Comparison of ENCODE assay signal across 1 cellular context in genomic region chr16:23149993-23150364, GRCh38.
TF ChIP-seq lines count a peak whose summit lies in the region.

No MANE protein-coding gene starts in this region.

TF ChIP-seq in SK-N-SH treated with all-trans-retinoic acid at 6 μM for 48 hours, 23 proteins besides CTCF, POLR2A, EP300 and RAD21 (continued from another document):
- no peak for TF ChIP-seq CSRNP3 (CRISPR knock-in tag; IDR thresholded peaks at IDR 0.05)
- no peak for TF ChIP-seq CREB5 (CRISPR knock-in tag; IDR thresholded peaks at IDR 0.05; ENCODE audit: low read depth)
- TF ChIP-seq ARNTL (CRISPR knock-in tag; IDR thresholded peaks at IDR 0.05; ENCODE audit: borderline replicate concordance, low read depth): no peak
- TF ChIP-seq ZFP3 (CRISPR knock-in tag; IDR thresholded peaks at IDR 0.05): no peak
- TF ChIP-seq ISL1 (CRISPR knock-in tag; IDR thresholded peaks at IDR 0.05): no peak
- no peak for TF ChIP-seq ZC3H10 (CRISPR knock-in tag; IDR thresholded peaks at IDR 0.05)
- TF ChIP-seq CSDC2 (CRISPR knock-in tag; IDR thresholded peaks at IDR 0.05): no peak
